In the genomic region with DNA sequence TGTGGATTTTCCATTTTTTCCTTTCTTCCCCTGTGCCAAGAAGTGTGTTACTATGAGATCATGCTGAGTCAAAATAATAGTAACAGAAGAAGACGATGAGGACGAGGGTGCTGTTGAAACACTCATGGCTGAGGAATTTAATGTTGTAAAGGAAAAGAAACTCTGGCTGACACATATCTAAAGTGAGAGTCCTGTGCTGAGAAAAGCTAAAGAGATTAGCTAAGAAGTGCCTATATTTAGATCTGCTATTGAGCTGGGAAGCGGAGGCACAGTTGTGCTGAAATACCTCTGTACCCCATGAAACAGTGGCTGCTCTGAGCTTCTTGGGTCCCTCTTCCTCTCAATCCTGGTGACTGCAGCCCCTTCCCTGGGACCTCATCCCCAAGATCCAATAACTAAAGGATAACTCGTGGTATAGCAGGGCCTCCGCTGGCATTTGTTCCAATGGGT, we compare ENCODE assay signal across 1 cellular context.
TF ChIP-seq lines count a peak whose summit lies in the region.

No MANE protein-coding gene starts in this region.

TF ChIP-seq in SK-N-SH, 30 proteins besides CTCF, POLR2A, EP300 and RAD21 (continued from another document):
- TF ChIP-seq TEAD4 (IDR thresholded peaks at IDR 0.05; ENCODE audit: borderline replicate concordance, insufficient read depth): 0 out of 2 replicates have a peak, but pooled peaks have one; percentile 53
- no peak for TF ChIP-seq FOXM1 (IDR thresholded peaks at IDR 0.05; ENCODE audit: low read depth)
- TF ChIP-seq RFX5 (IDR thresholded peaks at IDR 0.05; ENCODE audit: low read length): no peak
- TF ChIP-seq, protein P1, sequence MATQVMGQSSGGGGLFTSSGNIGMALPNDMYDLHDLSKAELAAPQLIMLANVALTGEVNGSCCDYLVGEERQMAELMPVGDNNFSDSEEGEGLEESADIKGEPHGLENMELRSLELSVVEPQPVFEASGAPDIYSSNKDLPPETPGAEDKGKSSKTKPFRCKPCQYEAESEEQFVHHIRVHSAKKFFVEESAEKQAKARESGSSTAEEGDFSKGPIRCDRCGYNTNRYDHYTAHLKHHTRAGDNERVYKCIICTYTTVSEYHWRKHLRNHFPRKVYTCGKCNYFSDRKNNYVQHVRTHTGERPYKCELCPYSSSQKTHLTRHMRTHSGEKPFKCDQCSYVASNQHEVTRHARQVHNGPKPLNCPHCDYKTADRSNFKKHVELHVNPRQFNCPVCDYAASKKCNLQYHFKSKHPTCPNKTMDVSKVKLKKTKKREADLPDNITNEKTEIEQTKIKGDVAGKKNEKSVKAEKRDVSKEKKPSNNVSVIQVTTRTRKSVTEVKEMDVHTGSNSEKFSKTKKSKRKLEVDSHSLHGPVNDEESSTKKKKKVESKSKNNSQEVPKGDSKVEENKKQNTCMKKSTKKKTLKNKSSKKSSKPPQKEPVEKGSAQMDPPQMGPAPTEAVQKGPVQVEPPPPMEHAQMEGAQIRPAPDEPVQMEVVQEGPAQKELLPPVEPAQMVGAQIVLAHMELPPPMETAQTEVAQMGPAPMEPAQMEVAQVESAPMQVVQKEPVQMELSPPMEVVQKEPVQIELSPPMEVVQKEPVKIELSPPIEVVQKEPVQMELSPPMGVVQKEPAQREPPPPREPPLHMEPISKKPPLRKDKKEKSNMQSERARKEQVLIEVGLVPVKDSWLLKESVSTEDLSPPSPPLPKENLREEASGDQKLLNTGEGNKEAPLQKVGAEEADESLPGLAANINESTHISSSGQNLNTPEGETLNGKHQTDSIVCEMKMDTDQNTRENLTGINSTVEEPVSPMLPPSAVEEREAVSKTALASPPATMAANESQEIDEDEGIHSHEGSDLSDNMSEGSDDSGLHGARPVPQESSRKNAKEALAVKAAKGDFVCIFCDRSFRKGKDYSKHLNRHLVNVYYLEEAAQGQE (IDR thresholded peaks at IDR 0.05; ENCODE audit: low read depth, low read length): no peak
- peak; percentile 87 for TF ChIP-seq JUND (IDR thresholded peaks at IDR 0.05)
- no peak for TF ChIP-seq MXI1 (IDR thresholded peaks at IDR 0.05; ENCODE audit: low read depth, low read length)
- TF ChIP-seq GATA2 (CRISPR knock-in tag; IDR thresholded peaks at IDR 0.05): no peak
- TF ChIP-seq, protein P2, sequence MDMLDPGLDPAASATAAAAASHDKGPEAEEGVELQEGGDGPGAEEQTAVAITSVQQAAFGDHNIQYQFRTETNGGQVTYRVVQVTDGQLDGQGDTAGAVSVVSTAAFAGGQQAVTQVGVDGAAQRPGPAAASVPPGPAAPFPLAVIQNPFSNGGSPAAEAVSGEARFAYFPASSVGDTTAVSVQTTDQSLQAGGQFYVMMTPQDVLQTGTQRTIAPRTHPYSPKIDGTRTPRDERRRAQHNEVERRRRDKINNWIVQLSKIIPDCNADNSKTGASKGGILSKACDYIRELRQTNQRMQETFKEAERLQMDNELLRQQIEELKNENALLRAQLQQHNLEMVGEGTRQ (IDR thresholded peaks at IDR 0.05; ENCODE audit: borderline replicate concordance, low read depth, low read length): no peak
- peak; percentile 73 for TF ChIP-seq TCF12 (IDR thresholded peaks at IDR 0.05)
- no peak for TF ChIP-seq TAF1 (IDR thresholded peaks at IDR 0.05; ENCODE audit: borderline replicate concordance, low read depth, low read length)
- peak; percentile 78; the same call in 1 of the 2 replicates for TF ChIP-seq MEF2A (IDR thresholded peaks at IDR 0.05; ENCODE audit: borderline replicate concordance, low read depth)
